In the genomic region with DNA sequence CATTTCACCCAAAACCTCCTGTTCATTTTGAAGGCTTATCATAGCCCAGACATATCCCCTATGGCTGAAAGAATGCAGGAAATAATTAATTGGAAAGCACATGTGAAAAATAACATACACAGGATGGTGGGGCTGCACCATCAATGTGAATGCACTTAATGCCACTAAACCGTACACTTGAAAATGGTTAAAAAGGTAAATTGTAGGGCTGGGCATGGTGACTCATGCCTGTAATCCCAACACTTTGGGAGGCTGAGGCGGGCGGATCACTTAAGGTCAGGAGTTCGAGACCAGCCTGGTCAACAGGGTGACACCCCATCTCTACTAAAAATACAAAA, we compare ENCODE assay signal across 12 cellular contexts.
DNase-seq lines count a peak whose midpoint lies in the region; ATAC-seq and TF ChIP-seq lines count a peak whose summit lies in the region.
"Had no signal": no experiment of that assay in that cellular context is flagged by ENCODE, and none has a peak within 500 bp of the region (broad histone marks: within the 10 kb centered on the region; RNA-seq: fewer than 3 reads in every experiment).

No MANE protein-coding gene starts in this region.

- CTCF ChIA-PET in CD4-positive, alpha-beta T cell (lab: Charles Lee), result no interaction called here

- WGBS in neuronal stem cell (ENCODE audit: extremely low coverage in 2 of 2, insufficient read length in 2 of 2, insufficient replicate concordance in 1 of 2), 2 donors, result no CpG with 5 or more reads among the region's 4 CpGs
- 49 to 63% methylated on average over 4 of the region's 4 CpGs for WGBS in testis, 2 donors
- WGBS in trophoblast cell (ENCODE audit: extremely low coverage, insufficient coverage, insufficient read length), result no CpG with 5 or more reads among the region's 4 CpGs

- H3K27ac ChIP-seq in CD4-positive, alpha-beta T cell (ENCODE audit: low read depth, low read length), result no peak overlapping the region
- H3K27ac ChIP-seq in KMS-11 (no peak overlapping the region), neuronal stem cell (replicated peaks; ENCODE audit: low read length) (no peak overlapping the region), testis (no peak overlapping the region), trophoblast cell (ENCODE audit: low read depth, low read length) (no peak overlapping the region)
- H3K27ac ChIP-seq: brain microvascular endothelial cell, SJCRH30 had no signal

- H2BK5ac ChIP-seq in neuronal stem cell (ENCODE audit: low read length), result no peak overlapping the region
- H2BK5ac ChIP-seq in trophoblast cell (ENCODE audit: low read depth, low read length, poor library complexity), result no peak overlapping the region

- no peaks in the 10 kb centered on the region for H3K9me3 ChIP-seq in CD4-positive, alpha-beta T cell (ENCODE audit: control insufficient read depth, low read length)
- H3K9me3 ChIP-seq in neuronal stem cell (replicated peaks in 1 of 2; ENCODE audit: control insufficient read depth in 2 of 2, insufficient read depth in 1 of 2, low read depth in 1 of 2, low read length in 2 of 2), result no peaks in the 10 kb centered on the region
- H3K9me3 ChIP-seq in testis, result no peaks in the 10 kb centered on the region
- H3K9me3 ChIP-seq in trophoblast cell (ENCODE audit: insufficient read depth, low read depth, low read length), result no peaks in the 10 kb centered on the region
- H3K9me3 ChIP-seq: SJCRH30 had no signal

- no peak overlapping the region for H3K27ac Mint-ChIP-seq in CD4-positive, alpha-beta T cell
- peak overlapping the region in 4 of 5 experiments; percentile 66 to 95 (median 88) for H3K27ac Mint-ChIP-seq in brain
- H3K27ac Mint-ChIP-seq: stimulated activated effector memory CD8-positive, alpha-beta T cell treated with anti-CD3 and anti-CD28 coated beads, Interleukin-12 subunit alpha, Interleukin-12 subunit beta, amount 100 ng/mL, for 72 hours had no signal

- no peaks in the 10 kb centered on the region for H3K79me2 ChIP-seq in KMS-11 (ENCODE audit: insufficient read depth, low read depth)
- H3K79me2 ChIP-seq in trophoblast cell (ENCODE audit: control insufficient read depth, insufficient read depth, low read length, poor library complexity), result no peaks in the 10 kb centered on the region

- peak; percentile 41 for TF ChIP-seq CTCF in CD4-positive, alpha-beta T cell (IDR thresholded peaks at IDR 0.05)
- TF ChIP-seq CTCF in KMS-11 (conservative IDR thresholded peaks at IDR 0.05; ENCODE audit: low read depth, low read length) (peak; percentile 21; the same call in 1 of the 2 replicates), brain (conservative IDR thresholded peaks at IDR 0.05) (peak; percentile 20 to 29), testis (IDR thresholded peaks at IDR 0.05) (peak in 1 of 3 experiments; percentile 2)

- H3K4ac ChIP-seq in neuronal stem cell (ENCODE audit: low read length), result no peak overlapping the region
- H3K4ac ChIP-seq in trophoblast cell (ENCODE audit: low read depth, low read length), result no peak overlapping the region

- no peaks in the 10 kb centered on the region for H3K36me3 Mint-ChIP-seq in CD4-positive, alpha-beta T cell (ENCODE audit: low read depth)
- H3K36me3 Mint-ChIP-seq in brain, result no peaks in the 10 kb centered on the region
- H3K36me3 Mint-ChIP-seq: stimulated activated effector memory CD8-positive, alpha-beta T cell treated with anti-CD3 and anti-CD28 coated beads, Interleukin-12 subunit alpha, Interleukin-12 subunit beta, amount 100 ng/mL, for 72 hours had no signal

- intact Hi-C loops in CD4-positive, alpha-beta T cell (cut with DNase I, micrococcal nuclease), result loop anchor here (5.0 kb wide), 1 partner anchor 927 kb away; no protein-coding TSS in a partner anchor
- intact Hi-C loops in testis (cut with DNase I; ENCODE audit: low total_unique reads), result no loop called here

- DNase-seq in CD4-positive, alpha-beta T cell, result no peak
- DNase-seq in neuronal stem cell (ENCODE audit: low spot score) (no peak), testis (no peak), trophoblast cell (no peak)
- DNase-seq: cortex of kidney had no signal

- H3K14ac ChIP-seq in neuronal stem cell (ENCODE audit: low read length) (no peak overlapping the region), trophoblast cell (ENCODE audit: low read length) (no peak overlapping the region)

- H4K12ac ChIP-seq in trophoblast cell (ENCODE audit: low read depth, low read length), result no peak overlapping the region

- H3K9ac ChIP-seq in KMS-11, result no peak overlapping the region
- no peak overlapping the region for H3K9ac ChIP-seq in neuronal stem cell (ENCODE audit: low read depth, low read length, poor library complexity)
- H3K9ac ChIP-seq in trophoblast cell (ENCODE audit: low read length), result no peak overlapping the region

- no peak overlapping the region for H3K23ac ChIP-seq in neuronal stem cell (ENCODE audit: low read depth, low read length, poor library complexity)
- no peak overlapping the region for H3K23ac ChIP-seq in trophoblast cell (ENCODE audit: low read length)

- H3K36me3 ChIP-seq in KMS-11 (ENCODE audit: insufficient read depth) (no peaks in the 10 kb centered on the region), neuronal stem cell (replicated peaks in 1 of 2; ENCODE audit: control insufficient read depth in 2 of 2, insufficient read depth in 2 of 2, low read length in 2 of 2) (no peaks in the 10 kb centered on the region), testis (ENCODE audit: low read depth, missing control alignments) (no peaks in the 10 kb centered on the region), trophoblast cell (ENCODE audit: control insufficient read depth in 1 of 2, insufficient read depth in 2 of 2, low read length in 2 of 2) (no peaks in the 10 kb centered on the region)
- H3K36me3 ChIP-seq: brain microvascular endothelial cell, SJCRH30 had no signal

- H3K4me3 ChIP-seq in KMS-11 (IDR thresholded peaks at IDR 0.05; ENCODE audit: insufficient read depth, low read depth, low read length), result no peak overlapping the region
- no peak overlapping the region for H3K4me3 ChIP-seq in neuronal stem cell (ENCODE audit: low read length in 2 of 2)
- no peak overlapping the region for H3K4me3 ChIP-seq in testis
- H3K4me3 ChIP-seq in trophoblast cell (ENCODE audit: low read depth, low read length), result no peak overlapping the region
- H3K4me3 ChIP-seq: GM12878, SJCRH30 had no signal

- peaks cover 8% of the 10 kb centered on the region for H3K4me1 Mint-ChIP-seq in CD4-positive, alpha-beta T cell (ENCODE audit: low read depth)
- H3K4me1 Mint-ChIP-seq in brain, result peaks cover 30% of the 10 kb centered on the region

- H4K8ac ChIP-seq in neuronal stem cell (ENCODE audit: low read depth, low read length) (no peak overlapping the region), trophoblast cell (ENCODE audit: low read depth, low read length) (no peak overlapping the region)

- peak overlapping the region; percentile 16; the same call in 1 of the 2 replicates for H2AFZ ChIP-seq in KMS-11 (ENCODE audit: low read depth)
- peak overlapping the region; percentile 90 for H2AFZ ChIP-seq in neuronal stem cell (ENCODE audit: low read length)
- H2AFZ ChIP-seq in trophoblast cell (ENCODE audit: insufficient read depth, low read length, poor library complexity), result no peak overlapping the region

- no peak for TF ChIP-seq POLR2A in testis (IDR thresholded peaks at IDR 0.05)

- no peak overlapping the region for H3K4me2 ChIP-seq in KMS-11
- no peak overlapping the region for H3K4me2 ChIP-seq in neuronal stem cell (ENCODE audit: insufficient read depth, low read length, poor library complexity, severe bottlenecking)
- H3K4me2 ChIP-seq in trophoblast cell (ENCODE audit: low read length), result no peak overlapping the region

- H3K27me3 ChIP-seq in CD4-positive, alpha-beta T cell (ENCODE audit: control insufficient read depth, insufficient read depth, low read length), result peaks cover 30% of the 10 kb centered on the region
- H3K27me3 ChIP-seq in KMS-11 (ENCODE audit: insufficient read depth, low read depth) (no peaks in the 10 kb centered on the region), neuronal stem cell (ENCODE audit: control insufficient read depth in 3 of 3, insufficient read depth in 3 of 3, low read depth in 1 of 3, low read length in 3 of 3) (peaks cover 0 to 3% (median 0%) of the 10 kb centered on the region in 3 experiments), testis (no peaks in the 10 kb centered on the region), trophoblast cell (ENCODE audit: insufficient read depth, low read length) (no peaks in the 10 kb centered on the region)
- H3K27me3 ChIP-seq: brain microvascular endothelial cell, SJCRH30 had no signal

- H3K27me3 Mint-ChIP-seq in CD4-positive, alpha-beta T cell, result peaks cover 45% of the 10 kb centered on the region
- H3K27me3 Mint-ChIP-seq in brain, result peaks cover 16% of the 10 kb centered on the region

- H2BK12ac ChIP-seq in neuronal stem cell (ENCODE audit: low read length) (no peak overlapping the region), trophoblast cell (ENCODE audit: low read length) (no peak overlapping the region)

- H3K79me1 ChIP-seq in neuronal stem cell (ENCODE audit: low read depth, low read length) (no peaks in the 10 kb centered on the region), trophoblast cell (ENCODE audit: low read length) (no peaks in the 10 kb centered on the region)

- no peak overlapping the region for H2BK120ac ChIP-seq in neuronal stem cell (ENCODE audit: low read depth, low read length)
- no peak overlapping the region for H2BK120ac ChIP-seq in trophoblast cell (ENCODE audit: insufficient read depth, low read length, poor library complexity)

- H3K9me3 Mint-ChIP-seq in CD4-positive, alpha-beta T cell, result no peaks in the 10 kb centered on the region
- peaks cover 0 to 35% (median 0%) of the 10 kb centered on the region in 5 experiments for H3K9me3 Mint-ChIP-seq in brain
- H3K9me3 Mint-ChIP-seq: stimulated activated effector memory CD8-positive, alpha-beta T cell treated with anti-CD3 and anti-CD28 coated beads, Interleukin-12 subunit alpha, Interleukin-12 subunit beta, amount 100 ng/mL, for 72 hours had no signal

- no peak overlapping the region for H3K4me3 Mint-ChIP-seq in CD4-positive, alpha-beta T cell
- H3K4me3 Mint-ChIP-seq in brain, result peak overlapping the region in 3 of 5 experiments; percentile 80 to 83 (median 82)
- H3K4me3 Mint-ChIP-seq: stimulated activated effector memory CD8-positive, alpha-beta T cell treated with anti-CD3 and anti-CD28 coated beads, Interleukin-12 subunit alpha, Interleukin-12 subunit beta, amount 100 ng/mL, for 72 hours had no signal

- H3K4me1 ChIP-seq in KMS-11 (ENCODE audit: low read depth, poor library complexity, severe bottlenecking), result no peaks in the 10 kb centered on the region
- H3K4me1 ChIP-seq in neuronal stem cell (ENCODE audit: control insufficient read depth in 2 of 2, insufficient read depth in 1 of 2, low read depth in 1 of 2, low read length in 2 of 2), result peaks cover 0 to 7% of the 10 kb centered on the region in 2 donors
- H3K4me1 ChIP-seq in testis, result no peaks in the 10 kb centered on the region
- H3K4me1 ChIP-seq in trophoblast cell (ENCODE audit: control insufficient read depth in 1 of 2, insufficient read depth in 2 of 2, low read length in 2 of 2), result no peaks in the 10 kb centered on the region
- H3K4me1 ChIP-seq: SJCRH30 had no signal

- H3K18ac ChIP-seq in neuronal stem cell (ENCODE audit: low read length), result no peak overlapping the region
- no peak overlapping the region for H3K18ac ChIP-seq in trophoblast cell (ENCODE audit: low read length)

- H4K20me1 ChIP-seq in KMS-11 (ENCODE audit: insufficient read depth), result no peaks in the 10 kb centered on the region

- H2AK5ac ChIP-seq in neuronal stem cell (ENCODE audit: low read depth, low read length) (no peak overlapping the region), trophoblast cell (ENCODE audit: low read length) (no peak overlapping the region)

- POLR2A ChIA-PET in CD4-positive, alpha-beta T cell (lab: Charles Lee), result interaction anchor here (0.6 kb wide), 1 partner anchor 60 kb away, joined by 3 read pairs; no protein-coding TSS in a partner anchor

- no peak overlapping the region for H4K91ac ChIP-seq in neuronal stem cell (ENCODE audit: low read depth, low read length, poor library complexity)
- H4K91ac ChIP-seq in trophoblast cell (ENCODE audit: low read depth, low read length), result no peak overlapping the region

- H2BK15ac ChIP-seq in neuronal stem cell (ENCODE audit: low read length), result no peak overlapping the region

- no peak for ATAC-seq in CD4-positive, alpha-beta T cell (ENCODE audit: poor library complexity)
- no peak for ATAC-seq in HG03469 (IDR thresholded peaks at IDR 0.05; ENCODE audit: unreplicated experiment)
